In the genomic region with DNA sequence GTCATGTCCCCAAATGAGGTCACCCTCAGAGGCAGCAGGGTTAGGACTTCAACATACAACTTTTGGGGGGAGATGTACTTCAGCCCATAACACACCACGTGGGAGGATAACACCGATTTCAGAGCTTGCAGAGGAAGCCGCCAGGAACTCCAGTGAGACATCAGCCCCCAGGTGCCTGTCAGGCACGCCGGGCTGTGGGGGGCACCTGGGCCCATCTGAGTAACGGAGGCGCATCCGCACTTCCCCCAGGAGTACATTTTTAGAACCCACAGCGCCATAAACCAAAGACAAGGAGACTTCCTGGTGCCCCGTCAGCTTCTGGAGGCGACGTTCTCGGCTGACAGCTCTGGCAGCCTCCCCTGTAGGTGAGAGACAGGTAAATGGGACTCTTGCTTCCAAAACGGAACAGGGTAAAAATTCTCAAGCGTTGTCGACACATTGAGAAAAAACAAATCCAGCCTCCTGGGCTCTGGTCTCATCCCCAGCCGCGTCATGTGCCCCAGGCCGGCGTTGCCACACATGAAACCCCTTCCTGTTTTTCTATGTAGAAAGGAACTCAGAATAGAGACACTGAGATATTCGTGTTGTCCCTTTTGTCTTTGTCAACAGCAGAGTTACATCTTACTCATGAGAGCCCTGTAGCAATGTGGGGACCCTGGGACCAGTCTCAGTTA, we compare ENCODE assay signal across 1 cellular context.
TF ChIP-seq lines count a peak whose summit lies in the region.

No MANE protein-coding gene starts in this region.

TF ChIP-seq in liver, 16 proteins besides CTCF, POLR2A, EP300 and RAD21:
- TF ChIP-seq, protein P1, sequence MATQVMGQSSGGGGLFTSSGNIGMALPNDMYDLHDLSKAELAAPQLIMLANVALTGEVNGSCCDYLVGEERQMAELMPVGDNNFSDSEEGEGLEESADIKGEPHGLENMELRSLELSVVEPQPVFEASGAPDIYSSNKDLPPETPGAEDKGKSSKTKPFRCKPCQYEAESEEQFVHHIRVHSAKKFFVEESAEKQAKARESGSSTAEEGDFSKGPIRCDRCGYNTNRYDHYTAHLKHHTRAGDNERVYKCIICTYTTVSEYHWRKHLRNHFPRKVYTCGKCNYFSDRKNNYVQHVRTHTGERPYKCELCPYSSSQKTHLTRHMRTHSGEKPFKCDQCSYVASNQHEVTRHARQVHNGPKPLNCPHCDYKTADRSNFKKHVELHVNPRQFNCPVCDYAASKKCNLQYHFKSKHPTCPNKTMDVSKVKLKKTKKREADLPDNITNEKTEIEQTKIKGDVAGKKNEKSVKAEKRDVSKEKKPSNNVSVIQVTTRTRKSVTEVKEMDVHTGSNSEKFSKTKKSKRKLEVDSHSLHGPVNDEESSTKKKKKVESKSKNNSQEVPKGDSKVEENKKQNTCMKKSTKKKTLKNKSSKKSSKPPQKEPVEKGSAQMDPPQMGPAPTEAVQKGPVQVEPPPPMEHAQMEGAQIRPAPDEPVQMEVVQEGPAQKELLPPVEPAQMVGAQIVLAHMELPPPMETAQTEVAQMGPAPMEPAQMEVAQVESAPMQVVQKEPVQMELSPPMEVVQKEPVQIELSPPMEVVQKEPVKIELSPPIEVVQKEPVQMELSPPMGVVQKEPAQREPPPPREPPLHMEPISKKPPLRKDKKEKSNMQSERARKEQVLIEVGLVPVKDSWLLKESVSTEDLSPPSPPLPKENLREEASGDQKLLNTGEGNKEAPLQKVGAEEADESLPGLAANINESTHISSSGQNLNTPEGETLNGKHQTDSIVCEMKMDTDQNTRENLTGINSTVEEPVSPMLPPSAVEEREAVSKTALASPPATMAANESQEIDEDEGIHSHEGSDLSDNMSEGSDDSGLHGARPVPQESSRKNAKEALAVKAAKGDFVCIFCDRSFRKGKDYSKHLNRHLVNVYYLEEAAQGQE (IDR thresholded peaks at IDR 0.05), result no peak
- no peak for TF ChIP-seq FOXA1 (IDR thresholded peaks at IDR 0.05)
- TF ChIP-seq, protein P2, sequence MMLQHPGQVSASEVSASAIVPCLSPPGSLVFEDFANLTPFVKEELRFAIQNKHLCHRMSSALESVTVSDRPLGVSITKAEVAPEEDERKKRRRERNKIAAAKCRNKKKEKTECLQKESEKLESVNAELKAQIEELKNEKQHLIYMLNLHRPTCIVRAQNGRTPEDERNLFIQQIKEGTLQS (IDR thresholded peaks at IDR 0.05), result no peak
- TF ChIP-seq GABPA (IDR thresholded peaks at IDR 0.05 in 1 of 2, conservative IDR thresholded peaks at IDR 0.05 in 1 of 2), result no peak
- TF ChIP-seq RXRA (IDR thresholded peaks at IDR 0.05), result no peak
- no peak for TF ChIP-seq FOXA2 (IDR thresholded peaks at IDR 0.05)
- TF ChIP-seq NR2F2 (IDR thresholded peaks at IDR 0.05), result no peak
- TF ChIP-seq, protein P3, sequence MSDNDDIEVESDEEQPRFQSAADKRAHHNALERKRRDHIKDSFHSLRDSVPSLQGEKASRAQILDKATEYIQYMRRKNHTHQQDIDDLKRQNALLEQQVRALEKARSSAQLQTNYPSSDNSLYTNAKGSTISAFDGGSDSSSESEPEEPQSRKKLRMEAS (IDR thresholded peaks at IDR 0.05), result no peak
- no peak for TF ChIP-seq SP1 (IDR thresholded peaks at IDR 0.05)
